ENCODE assay signal across 26 cellular contexts in genomic region chr12:104180389-104180788, GRCh38. TPM values are rescaled to one million over a fixed set of nuclear protein-coding genes. Genes with fewer than 3 reads are reported as not detected.
DNase-seq lines count a peak whose midpoint lies in the region; ATAC-seq and TF ChIP-seq lines count a peak whose summit lies in the region.
"Had no signal": no experiment of that assay in that cellular context is flagged by ENCODE, and none has a peak within 500 bp of the region (broad histone marks: within the 10 kb centered on the region; RNA-seq: fewer than 3 reads in every experiment).

No MANE protein-coding gene starts in this region.

- TF ChIP-seq POLR2A in transverse colon (IDR thresholded peaks at IDR 0.05) = no peak

- no peak for ATAC-seq in HG03521 (IDR thresholded peaks at IDR 0.05; ENCODE audit: unreplicated experiment)
- ATAC-seq: activated CD8-positive, alpha-beta memory T cell treated with anti-CD3 and anti-CD28 coated beads, Interleukin-2, amount 10 ng/mL, durations not matched to agents 7 days and 5 days; activated T-cell treated with anti-CD3 and anti-CD28 coated beads, Interleukin-2, amount 50 U/mL, for 72 hours; left ventricle myocardium superior had no signal

- H4K20me1 ChIP-seq in osteoblast (ENCODE audit: insufficient read depth, low read length) = no peaks in the 10 kb centered on the region

- no peak overlapping the region for H3K4me3 ChIP-seq in osteoblast (ENCODE audit: insufficient read depth, low read length)
- no peak overlapping the region for H3K4me3 ChIP-seq in transverse colon
- H3K4me3 ChIP-seq: SK-N-MC had no signal

- no peak overlapping the region for H3K4me2 ChIP-seq in osteoblast (ENCODE audit: insufficient read depth, low read length)

- H2AFZ ChIP-seq in osteoblast (ENCODE audit: low read length) = no peak overlapping the region

- peak; percentile 2 for DNase-seq in activated CD8-positive, alpha-beta memory T cell treated with anti-CD3 and anti-CD28 coated beads, Interleukin-2, amount 50 U/mL, for 48 hours
- no peak for DNase-seq in activated CD8-positive, alpha-beta memory T cell treated with anti-CD3 and anti-CD28 coated beads, Interleukin-2, amount 50 U/mL, for 4 hours
- DNase-seq in chondrocyte (ENCODE audit: low spot score) = no peak
- DNase-seq in osteoblast (ENCODE audit: insufficient read length, low spot score, missing footprints) = no peak
- no peak for DNase-seq in transverse colon
- DNase-seq in activated CD4-positive, CD25-positive, alpha-beta regulatory T cell treated with anti-CD3 and anti-CD28 coated beads, Interleukin-2, amount 50 U/mL, for 72 hours = no peak
- no peak for DNase-seq in DMS 273 treated with DMSO at 0.1 percent for 48 hours (lab: John Stamatoyannopoulos, UW)
- DNase-seq: 8988T; activated B cell treated with CpG ODN at 0.5 μM for 24 hours; activated CD8-positive, alpha-beta memory T cell treated with anti-CD3 and anti-CD28 coated beads, Interleukin-2, amount 10 ng/mL, durations not matched to agents 7 days and 5 days; activated T-cell treated with anti-CD3 and anti-CD28 coated beads, Interleukin-2, amount 50 U/mL, for 72 hours; Caco-2; effector CD4-positive, alpha-beta T cell; GF-D8; Kasumi-1; left ventricle myocardium superior; NCI-H1694; NCI-H82; stimulated activated CD4-positive, alpha-beta T cell treated with anti-CD3 and anti-CD28 coated beads, Interleukin-4, amount 100 ng/mL, for 4 hours; T-helper 1 cell had no signal

- H3K4me1 ChIP-seq in osteoblast (ENCODE audit: insufficient read depth, low read length) (peaks cover 48% of the 10 kb centered on the region), transverse colon (peaks cover 10 to 29% (median 11%) of the 10 kb centered on the region in 4 donors)
- H3K4me1 ChIP-seq: Caco-2 had no signal

- H3K27me3 ChIP-seq in osteoblast (ENCODE audit: insufficient read depth, low read length) = no peaks in the 10 kb centered on the region
- no peaks in the 10 kb centered on the region for H3K27me3 ChIP-seq in transverse colon

- in situ Hi-C loops in transverse colon (cut with MboI; ENCODE audit: low pct_ligation_motif_present in 1 of 4, low pct_unique_long_range_greater_than_20kb in 1 of 4, low sequenced_read_pairs in 3 of 4) = no loop called here

- H3K27ac ChIP-seq in osteoblast (ENCODE audit: low read depth, low read length) = peak overlapping the region; percentile 66
- H3K27ac ChIP-seq in transverse colon = peak overlapping the region; percentile 71 to 88 (median 78)
- H3K27ac ChIP-seq: RWPE1, SK-N-MC had no signal

- peaks cover 4% of the 10 kb centered on the region for H3K9me3 Mint-ChIP-seq in chondrocyte (ENCODE audit: low read depth)
- H3K9me3 Mint-ChIP-seq: activated T-cell treated with anti-CD3 and anti-CD28 coated beads, Interleukin-2, amount 50 U/mL, for 72 hours had no signal

- H3K36me3 ChIP-seq in osteoblast (ENCODE audit: insufficient read depth, low read length) (peaks cover 3% of the 10 kb centered on the region), transverse colon (no peaks in the 10 kb centered on the region)

- peak overlapping the region; percentile 64 for H3K27ac Mint-ChIP-seq in chondrocyte (ENCODE audit: unreplicated experiment)
- H3K27ac Mint-ChIP-seq: activated B cell treated with CpG ODN at 0.5 μM for 24 hours; activated CD8-positive, alpha-beta memory T cell treated with anti-CD3 and anti-CD28 coated beads, Interleukin-2, amount 10 ng/mL, durations not matched to agents 7 days and 5 days; activated T-cell treated with anti-CD3 and anti-CD28 coated beads, Interleukin-2, amount 50 U/mL, for 72 hours; brain; CD14-positive monocyte; progenitor cell of endocrine pancreas had no signal

- H3K9me3 ChIP-seq in osteoblast (ENCODE audit: low read depth, low read length) (peaks cover 11% of the 10 kb centered on the region), transverse colon (no peaks in the 10 kb centered on the region)

- H3K4me3 Mint-ChIP-seq in chondrocyte (ENCODE audit: unreplicated experiment) = no peak overlapping the region
- H3K4me3 Mint-ChIP-seq: activated B cell treated with CpG ODN at 0.5 μM for 24 hours; activated CD8-positive, alpha-beta memory T cell treated with anti-CD3 and anti-CD28 coated beads, Interleukin-2, amount 10 ng/mL, durations not matched to agents 7 days and 5 days; activated T-cell treated with anti-CD3 and anti-CD28 coated beads, Interleukin-2, amount 50 U/mL, for 72 hours; brain; CD14-positive monocyte had no signal

- TF ChIP-seq CTCF in chondrocyte (IDR thresholded peaks at IDR 0.05) (no peak), osteoblast (IDR thresholded peaks at IDR 0.05; ENCODE audit: extremely low read depth, low read depth, low read length) (no peak), transverse colon (IDR thresholded peaks at IDR 0.05) (no peak)

- 66 to 74% methylated on average over 5 to 6 of the region's 6 CpGs for WGBS in transverse colon (ENCODE audit: low coverage in 1 of 2), 2 donors

- peaks cover 41% of the 10 kb centered on the region for H3K4me1 Mint-ChIP-seq in chondrocyte (ENCODE audit: low read depth)
- H3K4me1 Mint-ChIP-seq: activated B cell treated with CpG ODN at 0.5 μM for 24 hours had no signal

- intact Hi-C loops in transverse colon (cut with DNase I; ENCODE audit: low total_unique reads) = no loop called here

- H3K36me3 Mint-ChIP-seq in chondrocyte (ENCODE audit: low read depth) = no peaks in the 10 kb centered on the region
- H3K36me3 Mint-ChIP-seq: activated CD8-positive, alpha-beta memory T cell treated with anti-CD3 and anti-CD28 coated beads, Interleukin-2, amount 10 ng/mL, durations not matched to agents 7 days and 5 days; brain; CD14-positive monocyte had no signal

- no peak for TF ChIP-seq EP300 in transverse colon (IDR thresholded peaks at IDR 0.05; ENCODE audit: low read depth)

- no peaks in the 10 kb centered on the region for H3K79me2 ChIP-seq in osteoblast (ENCODE audit: insufficient read depth, low read length)

- H3K27me3 Mint-ChIP-seq in chondrocyte (ENCODE audit: low read depth) = no peaks in the 10 kb centered on the region

RNA-seq across cellular contexts. Expression of gene TXNRD1, which starts 35.2 kb away (rescaled TPM):
- total RNA-seq in chondrocyte = 82.7 to 104 TPM (median 94.5 TPM) in 3 replicates
- total RNA-seq in osteoblast = 323 and 502 TPM in 2 replicates
- total RNA-seq in transverse colon = 100 to 1,000 TPM in 3 of 4 donors, 10 to 100 TPM in 1; 72.9 to 127 (median 122) TPM

RNA-seq across cellular contexts. Expression of gene NFYB, which starts 42.4 kb away (rescaled TPM):
- total RNA-seq in chondrocyte = 20.6 to 25.3 TPM (median 24.7 TPM) in 3 replicates
- total RNA-seq in osteoblast = 22.4 and 25.7 TPM in 2 replicates
- 10 to 100 TPM in 3 of 4 donors, 1 to 10 TPM in 1; 9.4 to 26.0 (median 18.8) TPM for total RNA-seq in transverse colon
